Comparison of ENCODE assay signal across 1 cellular context in the genomic region with DNA sequence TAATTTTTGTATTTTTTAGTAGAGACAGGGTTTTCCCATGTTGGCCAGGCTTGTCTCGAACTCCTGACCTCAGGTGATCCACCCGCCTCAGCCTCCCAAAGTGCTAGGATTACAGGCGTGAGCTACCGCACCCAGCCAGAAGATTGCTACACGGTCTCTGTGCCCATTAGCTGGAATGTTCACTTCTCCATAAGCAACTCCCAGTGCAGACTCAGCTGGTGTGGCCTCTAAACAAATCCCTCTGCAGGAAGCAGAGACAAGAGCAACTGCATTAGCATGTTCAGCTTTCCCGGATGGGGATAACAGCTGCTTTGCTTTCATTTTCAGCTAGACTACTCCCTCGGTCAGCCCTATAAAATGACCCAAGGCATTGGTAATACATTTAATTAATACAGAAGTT.
TF ChIP-seq lines count a peak whose summit lies in the region.

No MANE protein-coding gene starts in this region.

TF ChIP-seq in H1, 55 proteins besides CTCF, POLR2A, EP300 and RAD21:
- TF ChIP-seq TEAD4 (IDR thresholded peaks at IDR 0.05; ENCODE audit: low read depth, low read length), result peak; percentile 75
TF ChIP-seq in H1: peak in this region for 1; not testable (repeated sequence) for 54.
